ENCODE assay signal across 18 cellular contexts in the genomic region with DNA sequence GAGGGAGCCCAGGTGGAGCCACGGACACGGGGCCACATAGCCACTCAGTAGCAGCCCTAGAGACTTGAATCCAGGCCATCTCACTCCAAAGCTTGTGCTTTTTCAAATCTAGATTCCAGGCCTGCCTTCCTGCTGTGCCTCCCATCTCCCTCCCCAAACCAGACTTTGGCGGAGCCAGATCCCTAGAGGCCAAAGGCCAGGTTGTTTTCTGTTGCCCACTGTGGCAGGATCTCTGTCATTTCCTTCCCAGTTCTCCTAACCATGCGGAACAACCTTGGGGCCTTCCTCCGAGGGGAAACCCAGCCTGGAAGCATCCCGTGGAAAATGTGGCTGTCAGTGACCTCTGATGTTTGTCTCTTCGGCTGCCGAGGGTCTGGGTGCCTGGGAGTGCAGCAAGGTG. TPM values are rescaled to one million over a fixed set of nuclear protein-coding genes. Genes with fewer than 3 reads are reported as not detected.
DNase-seq lines count a peak whose midpoint lies in the region; ATAC-seq and TF ChIP-seq lines count a peak whose summit lies in the region.
"Had no signal": no experiment of that assay in that cellular context is flagged by ENCODE, and none has a peak within 500 bp of the region (broad histone marks: within the 10 kb centered on the region; RNA-seq: fewer than 3 reads in every experiment).

No MANE protein-coding gene starts in this region.

- 60 to 81% methylated on average over 1 to 3 of the region's 8 CpGs for WGBS in esophagus squamous epithelium, 2 donors

- H3K36me3 ChIP-seq in GM23338 (ENCODE audit: insufficient read depth): no peaks in the 10 kb centered on the region
- H3K36me3 ChIP-seq in esophagus squamous epithelium: no peaks in the 10 kb centered on the region
- H3K36me3 ChIP-seq: vagina had no signal

- H3K9me2 ChIP-seq in GM23338 (ENCODE audit: insufficient read depth): no peaks in the 10 kb centered on the region

- H3K9me3 ChIP-seq in esophagus squamous epithelium: no peaks in the 10 kb centered on the region
- H3K9me3 ChIP-seq: vagina had no signal

- no peak for TF ChIP-seq POLR2A in esophagus squamous epithelium (IDR thresholded peaks at IDR 0.05)

- H3K4me3 Mint-ChIP-seq in GM23338 (no peak overlapping the region), nephron progenitor cell (no peak overlapping the region)
- no peak overlapping the region for H3K4me3 Mint-ChIP-seq in activated T-cell treated with anti-CD3 and anti-CD28 coated beads, Interleukin-2, amount 50 U/mL, for 4 hours
- H3K4me3 Mint-ChIP-seq: activated CD8-positive, alpha-beta T cell treated with anti-CD3 and anti-CD28 coated beads, Interleukin-2, amount 10 ng/mL, durations not matched to agents 7 days and 5 days; activated naive CD8-positive, alpha-beta T cell treated with anti-CD3 and anti-CD28 coated beads, Interleukin-2, amount 50 U/mL, for 24 hours; CD4-positive, alpha-beta memory T cell; naive B cell had no signal

- no peaks in the 10 kb centered on the region for H3K36me3 Mint-ChIP-seq in GM23338 (ENCODE audit: low read depth)
- no peaks in the 10 kb centered on the region for H3K36me3 Mint-ChIP-seq in nephron progenitor cell (ENCODE audit: low read depth)
- no peaks in the 10 kb centered on the region for H3K36me3 Mint-ChIP-seq in activated T-cell treated with anti-CD3 and anti-CD28 coated beads, Interleukin-2, amount 50 U/mL, for 4 hours (ENCODE audit: insufficient read depth)
- H3K36me3 Mint-ChIP-seq: CD4-positive, alpha-beta memory T cell; naive B cell had no signal

- H3K4me2 ChIP-seq in GM23338: no peak overlapping the region

- no peak overlapping the region for H3K27ac ChIP-seq in GM23338 (ENCODE audit: low read depth)
- peak overlapping the region in 3 of 4 donors; percentile 29 to 72 (median 68) for H3K27ac ChIP-seq in esophagus squamous epithelium

- intact Hi-C loops in esophagus squamous epithelium (cut with DNase I): no loop called here

- H3K79me2 ChIP-seq in GM23338 (replicated peaks; ENCODE audit: insufficient read depth): no peaks in the 10 kb centered on the region

- 0 out of 2 replicates have a peak overlapping the region, but pooled peaks have one; percentile 63 for H2AFZ ChIP-seq in GM23338

- DNase-seq in GM23338 (ENCODE audit: low spot score) (no peak), esophagus squamous epithelium (lab: John Stamatoyannopoulos, UW) (no peak), nephron progenitor cell (no peak)
- no peak for DNase-seq in activated T-cell treated with anti-CD3 and anti-CD28 coated beads, Interleukin-2, amount 50 U/mL, for 4 hours
- DNase-seq: activated CD8-positive, alpha-beta T cell treated with anti-CD3 and anti-CD28 coated beads, Interleukin-2, amount 10 ng/mL, durations not matched to agents 7 days and 5 days; activated naive CD8-positive, alpha-beta T cell treated with anti-CD3 and anti-CD28 coated beads, Interleukin-2, amount 50 U/mL, for 24 hours; caudate nucleus; CD4-positive, alpha-beta memory T cell; effector CD8-positive, alpha-beta T cell; left colon; naive B cell; NCI-H1417 treated with DMSO at 0.1 percent for 48 hours; RPMI8226; stimulated activated naive CD4-positive, alpha-beta T cell; T-helper 1 cell had no signal

- H3K9me3 Mint-ChIP-seq in GM23338: no peaks in the 10 kb centered on the region
- no peaks in the 10 kb centered on the region for H3K9me3 Mint-ChIP-seq in nephron progenitor cell
- H3K9me3 Mint-ChIP-seq in activated T-cell treated with anti-CD3 and anti-CD28 coated beads, Interleukin-2, amount 50 U/mL, for 4 hours: no peaks in the 10 kb centered on the region
- H3K9me3 Mint-ChIP-seq: activated naive CD8-positive, alpha-beta T cell treated with anti-CD3 and anti-CD28 coated beads, Interleukin-2, amount 50 U/mL, for 24 hours; CD4-positive, alpha-beta memory T cell had no signal

- H3K27ac Mint-ChIP-seq in GM23338 (no peak overlapping the region), nephron progenitor cell (peak overlapping the region; percentile 36)
- H3K27ac Mint-ChIP-seq: activated CD8-positive, alpha-beta T cell treated with anti-CD3 and anti-CD28 coated beads, Interleukin-2, amount 10 ng/mL, durations not matched to agents 7 days and 5 days; activated naive CD8-positive, alpha-beta T cell treated with anti-CD3 and anti-CD28 coated beads, Interleukin-2, amount 50 U/mL, for 24 hours; CD4-positive, alpha-beta memory T cell had no signal

- peaks cover 21% of the 10 kb centered on the region for H3K27me3 Mint-ChIP-seq in GM23338 (ENCODE audit: insufficient read depth, low read depth, poor library complexity)
- peaks cover 3% of the 10 kb centered on the region for H3K27me3 Mint-ChIP-seq in nephron progenitor cell (ENCODE audit: low read depth, poor library complexity)
- no peaks in the 10 kb centered on the region for H3K27me3 Mint-ChIP-seq in activated T-cell treated with anti-CD3 and anti-CD28 coated beads, Interleukin-2, amount 50 U/mL, for 4 hours (ENCODE audit: low read depth)
- H3K27me3 Mint-ChIP-seq: activated naive CD8-positive, alpha-beta T cell treated with anti-CD3 and anti-CD28 coated beads, Interleukin-2, amount 50 U/mL, for 24 hours; CD4-positive, alpha-beta memory T cell; naive B cell had no signal

- peaks cover 5% of the 10 kb centered on the region for H3F3A ChIP-seq in GM23338 (replicated peaks; ENCODE audit: low read depth)

- TF ChIP-seq CTCF in GM23338 (conservative IDR thresholded peaks at IDR 0.05; ENCODE audit: low read depth in 2 of 2) (no peak), esophagus squamous epithelium (IDR thresholded peaks at IDR 0.05) (no peak), nephron progenitor cell (IDR thresholded peaks at IDR 0.05) (no peak)

- no peaks in the 10 kb centered on the region for H4K20me1 ChIP-seq in GM23338 (replicated peaks; ENCODE audit: insufficient read depth)

- H3K4me3 ChIP-seq in GM23338 (no peak overlapping the region), esophagus squamous epithelium (no peak overlapping the region)
- H3K4me3 ChIP-seq: vagina had no signal

- ATAC-seq in GM23338 (no peak), GM18520 (IDR thresholded peaks at IDR 0.05; ENCODE audit: unreplicated experiment) (no peak), HG02588 (IDR thresholded peaks at IDR 0.05; ENCODE audit: unreplicated experiment) (no peak)
- ATAC-seq in activated T-cell treated with anti-CD3 and anti-CD28 coated beads, Interleukin-2, amount 50 U/mL, for 4 hours: no peak
- ATAC-seq: activated CD8-positive, alpha-beta T cell treated with anti-CD3 and anti-CD28 coated beads, Interleukin-2, amount 10 ng/mL, durations not matched to agents 7 days and 5 days; activated naive CD8-positive, alpha-beta T cell treated with anti-CD3 and anti-CD28 coated beads, Interleukin-2, amount 50 U/mL, for 24 hours; left colon had no signal

- H3K4me1 Mint-ChIP-seq in GM23338: peaks cover 36% of the 10 kb centered on the region
- peaks cover 42% of the 10 kb centered on the region for H3K4me1 Mint-ChIP-seq in nephron progenitor cell
- H3K4me1 Mint-ChIP-seq in activated T-cell treated with anti-CD3 and anti-CD28 coated beads, Interleukin-2, amount 50 U/mL, for 4 hours (ENCODE audit: low read depth): no peaks in the 10 kb centered on the region
- H3K4me1 Mint-ChIP-seq: CD4-positive, alpha-beta memory T cell had no signal

- H3K27me3 ChIP-seq in GM23338 (ENCODE audit: insufficient read depth): no peaks in the 10 kb centered on the region
- no peaks in the 10 kb centered on the region for H3K27me3 ChIP-seq in esophagus squamous epithelium
- H3K27me3 ChIP-seq: vagina had no signal

- H3K4me1 ChIP-seq in GM23338 (ENCODE audit: insufficient read depth) (peaks cover 36% of the 10 kb centered on the region), esophagus squamous epithelium (peaks cover 0 to 21% (median 14%) of the 10 kb centered on the region in 3 donors)
- H3K4me1 ChIP-seq: vagina had no signal

TF ChIP-seq in GM23338, 12 proteins besides CTCF, POLR2A, EP300 and RAD21 (continues in another document):
- no peak for TF ChIP-seq JUNB (IDR thresholded peaks at IDR 0.05; ENCODE audit: unreplicated experiment)

RNA-seq across cellular contexts. Expression of a gene that starts 16.4 kb away (rescaled TPM):
- total RNA-seq in GM23338 (2014; rRNA removed; shearing (Covaris generic)): 1,443 and 1,506 TPM in 2 replicates
- 2,790 and 2,911 TPM in 2 replicates for polyA plus RNA-seq in GM23338 (2016; fragmentation: Nextera tagmentation; extraction: Ambion mirVana)
- 1,000 to 10,000 TPM; 1,098 to 4,026 (median 2,484) TPM for total RNA-seq in esophagus squamous epithelium
- total RNA-seq in activated T-cell treated with anti-CD3 and anti-CD28 coated beads, Interleukin-2, amount 50 U/mL, for 4 hours: 1,000 to 10,000 TPM; 2,955 to 3,473 (median 3,075) TPM

RNA-seq across cellular contexts. Expression of a gene that starts 42.0 kb away (rescaled TPM):
- 76.6 and 85.0 TPM in 2 replicates for total RNA-seq in GM23338 (2014; rRNA removed; shearing (Covaris generic))
- 7.3 and 8.5 TPM in 2 replicates for polyA plus RNA-seq in GM23338 (2016; fragmentation: Nextera tagmentation; extraction: Ambion mirVana)
- 100 to 1,000 TPM in 3 of 4 donors, 10 to 100 TPM in 1; 76.5 to 205 (median 118) TPM for total RNA-seq in esophagus squamous epithelium
- 1 to 10 TPM; 5.0 to 8.0 (median 5.6) TPM for total RNA-seq in activated T-cell treated with anti-CD3 and anti-CD28 coated beads, Interleukin-2, amount 50 U/mL, for 4 hours

RNA-seq across cellular contexts. Expression of a gene that starts 53.2 kb away (rescaled TPM):
- 49.8 and 54.8 TPM in 2 replicates for total RNA-seq in GM23338 (2014; rRNA removed; shearing (Covaris generic))
- 98.4 and 105 TPM in 2 replicates for polyA plus RNA-seq in GM23338 (2016; fragmentation: Nextera tagmentation; extraction: Ambion mirVana)
- total RNA-seq in esophagus squamous epithelium: 1,000 to 10,000 TPM in 1 of 4 donors, 100 to 1,000 TPM in 2, 10 to 100 TPM in 1; 91.0 to 1,037 (median 261) TPM
- total RNA-seq in activated T-cell treated with anti-CD3 and anti-CD28 coated beads, Interleukin-2, amount 50 U/mL, for 4 hours: 100 to 1,000 TPM; 230 to 299 (median 241) TPM
